9 cellular contexts compared by ENCODE assay signal in genomic region chr11:65817312-65817814, GRCh38. TPM values are rescaled to one million over a fixed set of nuclear protein-coding genes. Genes with fewer than 3 reads are reported as not detected.
DNase-seq lines count a peak whose midpoint lies in the region; FAIRE-seq and TF ChIP-seq lines count a peak whose summit lies in the region.
"Had no signal": no experiment of that assay in that cellular context is flagged by ENCODE, and none has a peak within 500 bp of the region (broad histone marks: within the 10 kb centered on the region; RNA-seq: fewer than 3 reads in every experiment).

No MANE protein-coding gene starts in this region.

- H3K36me3 ChIP-seq in SJSA1, result no peaks in the 10 kb centered on the region
- H3K36me3 ChIP-seq in sigmoid colon, result peaks cover 0 to 6% (median 0%) of the 10 kb centered on the region in 4 donors

- peaks cover 4% of the 10 kb centered on the region; the same call in 1 of the 2 replicates for H3K9me3 ChIP-seq in SJSA1 (replicated peaks)
- H3K9me3 ChIP-seq in sigmoid colon, result no peaks in the 10 kb centered on the region

- H3K4me3 ChIP-seq in SJSA1 (peak overlapping the region; percentile 52), sigmoid colon (peak overlapping the region; percentile 29 to 65 (median 60))

- H3K4me1 ChIP-seq in SJSA1 (replicated peaks), result peaks cover 10% of the 10 kb centered on the region
- peaks cover 0 to 12% (median 8%) of the 10 kb centered on the region in 4 donors for H3K4me1 ChIP-seq in sigmoid colon

- intact Hi-C loops in sigmoid colon (cut with DNase I), result loop anchor here (10.0 kb wide), 1 partner anchor 193 kb away; no protein-coding TSS in a partner anchor

- TF ChIP-seq CTCF in sigmoid colon (IDR thresholded peaks at IDR 0.05), result no peak

- TF ChIP-seq POLR2A in sigmoid colon (IDR thresholded peaks at IDR 0.05) (no peak), H54 (IDR thresholded peaks at IDR 0.05; ENCODE audit: low read depth, low read length) (no peak)

- DNase-seq in GM19239 (ENCODE audit: insufficient read length, low spot score) (no peak), SJSA1 (ENCODE audit: low read depth in 1 of 2, low spot score in 2 of 2) (no peak), fibroblast of peridontal ligament (ENCODE audit: extremely low read depth) (peak; percentile 31), sigmoid colon (no peak), NCI-H526 treated with DMSO at 0.1 percent for 48 hours (lab: John Stamatoyannopoulos, UW) (no peak), H54 (ENCODE audit: insufficient read length, low spot score) (no peak), SHP77 (lab: John Stamatoyannopoulos, UW) (no peak)
- no peak for DNase-seq in activated effector memory CD4-positive, alpha-beta T cell treated with anti-CD3 and anti-CD28 coated beads, Interleukin-2, amount 50 U/mL, for 16 hours

- no peak for TF ChIP-seq EP300 in sigmoid colon (IDR thresholded peaks at IDR 0.05)

- H3K27me3 ChIP-seq in SJSA1 (replicated peaks) (peaks cover 2% of the 10 kb centered on the region; the same call in 1 of the 2 replicates), sigmoid colon (no peaks in the 10 kb centered on the region)

- H3K27ac ChIP-seq in SJSA1 (no peak overlapping the region), sigmoid colon (peak overlapping the region; percentile 64 to 74 (median 72))

- FAIRE-seq in GM19239 (lab: Jason Lieb, UNC) (peak; percentile 39), H54 (lab: Jason Lieb, UNC) (no peak)

- WGBS in sigmoid colon, 2 donors, result 45 to 70% methylated on average over 5 of the region's 5 CpGs

RNA-seq across cellular contexts. Expression of gene SNX32, which starts 16.4 kb away (rescaled TPM):
- 0.16 TPM in 1 of 2 replicates, not detected in the other for total RNA-seq in SJSA1 (2014; rRNA removed; shearing (Covaris generic))
- 1 to 10 TPM in 1 of 4 donors, under 1 TPM in 3; 0.27 to 1.2 (median 0.63) TPM for total RNA-seq in sigmoid colon
- 1 to 10 TPM in 1 of 3 donors, under 1 TPM in 1, not detected in 1; 0.69 to 1.5 TPM for polyA plus RNA-seq in sigmoid colon
- total RNA-seq: M059J had no signal

RNA-seq across cellular contexts. Expression of gene OVOL1, which starts 30.5 kb away (rescaled TPM):
- total RNA-seq in SJSA1 (2014; rRNA removed; shearing (Covaris generic)), result not detected in 2 replicates
- total RNA-seq in sigmoid colon, result not detected
- polyA plus RNA-seq in sigmoid colon, result 10 to 100 TPM; 16.6 to 30.0 (median 22.7) TPM
- total RNA-seq: M059J had no signal

RNA-seq across cellular contexts. Expression of gene AP5B1, which starts 36.6 kb away (rescaled TPM):
- total RNA-seq in SJSA1 (2014; rRNA removed; shearing (Covaris generic)), result 30.4 and 33.4 TPM in 2 replicates
- total RNA-seq in sigmoid colon, result 10 to 100 TPM in 2 of 4 donors, 1 to 10 TPM in 2; 6.6 to 13.3 (median 10.8) TPM
- 10 to 100 TPM in 1 of 3 donors, 1 to 10 TPM in 2; 6.6 to 14.6 (median 9.0) TPM for polyA plus RNA-seq in sigmoid colon

RNA-seq across cellular contexts. Expression of gene CFL1, which starts 40.6 kb away (rescaled TPM):
- 4,273 and 4,722 TPM in 2 replicates for total RNA-seq in SJSA1 (2014; rRNA removed; shearing (Covaris generic))
- 100 to 1,000 TPM; 428 to 506 (median 487) TPM for total RNA-seq in sigmoid colon
- polyA plus RNA-seq in sigmoid colon, result 1,000 to 10,000 TPM; 1,456 to 2,165 (median 1,757) TPM

RNA-seq across cellular contexts. Expression of gene MUS81, which starts 42.9 kb away (rescaled TPM):
- total RNA-seq in SJSA1 (2014; rRNA removed; shearing (Covaris generic)), result 121 and 130 TPM in 2 replicates
- total RNA-seq in sigmoid colon, result 10 to 100 TPM; 42.1 to 54.2 (median 45.2) TPM
- polyA plus RNA-seq in sigmoid colon, result 10 to 100 TPM; 33.5 to 61.8 (median 36.0) TPM
